Comparison of ENCODE assay signal across 8 cellular contexts in the genomic region with DNA sequence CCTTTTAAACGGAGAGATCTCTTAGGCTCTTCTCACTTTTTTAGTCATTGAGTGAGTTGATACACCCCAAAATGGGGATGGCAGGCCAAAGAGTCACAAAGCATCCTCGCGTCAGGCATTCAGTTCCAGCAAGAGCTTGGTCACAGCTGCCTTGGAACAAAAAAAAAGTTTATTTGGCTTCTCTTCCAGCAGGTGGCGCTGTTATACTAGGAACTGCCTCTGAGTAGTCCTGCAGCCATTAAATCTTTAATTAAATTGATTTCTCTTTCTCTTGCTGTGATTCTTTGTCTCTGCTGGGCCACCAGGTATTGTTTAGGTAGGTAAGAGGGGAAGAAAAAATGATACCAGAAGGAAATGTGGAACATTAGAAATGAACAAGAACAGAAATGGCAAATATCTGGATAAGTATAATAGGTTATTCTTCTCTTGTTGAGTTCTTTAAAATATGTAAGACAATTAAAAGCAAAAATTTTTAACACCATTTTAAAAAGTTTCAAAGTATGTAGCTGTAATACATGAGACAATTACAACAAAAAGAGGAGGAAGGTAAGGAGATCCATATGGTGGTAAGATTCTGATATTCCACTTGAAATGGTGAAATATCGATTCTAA.
DNase-seq lines count a peak whose midpoint lies in the region; ATAC-seq, FAIRE-seq and TF ChIP-seq lines count a peak whose summit lies in the region.

No MANE protein-coding gene starts in this region.

- WGBS in ovary, 3 donors, result 20 to 25% (median 23%) methylated on average over 5 of the region's 5 CpGs

- H3K4me1 ChIP-seq in ovary (ENCODE audit: insufficient read depth), result no peaks in the 10 kb centered on the region

- no peak overlapping the region for H3K27ac ChIP-seq in ovary

- TF ChIP-seq CTCF in AG09309 (IDR thresholded peaks at IDR 0.05; ENCODE audit: control insufficient read depth, insufficient read depth, low read depth, low read length, missing control alignments) (peak; percentile 73), ovary (IDR thresholded peaks at IDR 0.05) (peak in 2 of 3 donors; percentile 25 to 33)

- H3K4me3 ChIP-seq in AG09309 (ENCODE audit: control insufficient read depth, low read depth, low read length) (no peak overlapping the region), ovary (no peak overlapping the region)

- DNase-seq in AG09309 (ENCODE audit: low read depth) (no peak), KG1 (lab: John Stamatoyannopoulos, UW) (peak; percentile 44), OCI-M1 (lab: John Stamatoyannopoulos, UW) (peak; percentile 67), frontal cortex (ENCODE audit: low spot score in 2 of 2) (peak; percentile 37 to 62), ovary (no peak), sciatic nerve (ENCODE audit: low spot score) (no peak)
- peak; percentile 10 for DNase-seq in activated effector memory CD4-positive, alpha-beta T cell treated with Interleukin-2 at 50 U/mL for 16 hours

- H3K36me3 ChIP-seq in ovary, result no peaks in the 10 kb centered on the region

- no peaks in the 10 kb centered on the region for H3K27me3 ChIP-seq in ovary

- intact Hi-C loops in ovary (cut with DNase I) (no loop called here), sciatic nerve (cut with DNase I) (no loop called here)

- no peak for TF ChIP-seq POLR2A in ovary (IDR thresholded peaks at IDR 0.05)

- FAIRE-seq in frontal cortex (lab: Jason Lieb, UNC), result no peak

- ATAC-seq in GM18870 (IDR thresholded peaks at IDR 0.05; ENCODE audit: unreplicated experiment) (peak; percentile 55), sciatic nerve (no peak)

- no peaks in the 10 kb centered on the region for H3K9me3 ChIP-seq in ovary

- TF ChIP-seq EP300 in ovary (IDR thresholded peaks at IDR 0.05), result no peak

Comparison
In these comparisons a context has a peak if more than half of its experiments do, and no peak if none do; other contexts are left out.
1. DNase-seq: peak in KG1 (single experiment), OCI-M1 (single experiment), activated effector memory CD4-positive, alpha-beta T cell treated with Interleukin-2 at 50 U/mL for 16 hours (single experiment) and frontal cortex (2 of 2); none in AG09309 (single experiment), ovary (0 of 5) and sciatic nerve (single experiment).